20 cellular contexts compared by ENCODE assay signal in the genomic region with DNA sequence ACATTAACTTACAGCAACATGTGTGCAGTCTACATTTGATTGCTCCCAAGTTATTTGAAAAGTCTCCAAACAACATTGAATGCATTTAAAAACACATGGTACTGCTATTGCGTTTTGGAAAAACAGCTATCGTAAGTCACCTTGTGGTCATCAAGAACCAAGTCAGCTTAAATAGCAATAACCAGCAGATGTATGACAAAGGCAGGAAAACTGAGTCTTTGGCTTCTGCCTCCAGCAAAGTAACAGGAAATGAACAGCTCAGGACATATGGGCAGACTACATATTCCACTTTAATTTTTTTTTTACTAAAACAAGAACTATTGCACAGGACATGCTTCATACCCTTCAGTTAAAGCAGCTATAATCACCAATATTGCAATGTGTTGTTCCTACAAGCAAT.
DNase-seq lines count a peak whose midpoint lies in the region; TF ChIP-seq lines count a peak whose summit lies in the region.
"Had no signal": no experiment of that assay in that cellular context is flagged by ENCODE, and none has a peak within 500 bp of the region (broad histone marks: within the 10 kb centered on the region; RNA-seq: fewer than 3 reads in every experiment).

No MANE protein-coding gene starts in this region.

- CTCF ChIA-PET in A673 (lab: Charles Lee), result no interaction called here

- H3K36me3 ChIP-seq in A673 (ENCODE audit: insufficient read depth, low read length, poor library complexity, severe bottlenecking) (no peaks in the 10 kb centered on the region), Loucy (ENCODE audit: insufficient read depth, low read length) (no peaks in the 10 kb centered on the region), Karpas-422 (ENCODE audit: insufficient read depth, low read length) (no peaks in the 10 kb centered on the region), right atrium auricular region (no peaks in the 10 kb centered on the region)
- H3K36me3 ChIP-seq: BLaER1 treated with 17β-estradiol and CSF1 and Interleukin-3, amounts not matched to agents 10 nM and 100 nM; SJSA1 had no signal

- no peaks in the 10 kb centered on the region for H3K4me1 ChIP-seq in A673 (ENCODE audit: insufficient read depth, low read length, poor library complexity, severe bottlenecking)
- no peaks in the 10 kb centered on the region for H3K4me1 ChIP-seq in Loucy (ENCODE audit: insufficient read depth, low read length, poor library complexity, severe bottlenecking)
- no peaks in the 10 kb centered on the region for H3K4me1 ChIP-seq in Karpas-422 (ENCODE audit: low read length)
- peaks cover 0 to 8% of the 10 kb centered on the region in 2 donors for H3K4me1 ChIP-seq in right atrium auricular region
- H3K4me1 ChIP-seq: BLaER1 treated with 17β-estradiol and CSF1 and Interleukin-3, amounts not matched to agents 10 nM and 100 nM; SJSA1 had no signal

- no peak overlapping the region for H3K4me3 ChIP-seq in A673 (ENCODE audit: low read depth, low read length, poor library complexity, severe bottlenecking)
- no peak overlapping the region for H3K4me3 ChIP-seq in Loucy (ENCODE audit: low read length, poor library complexity, severe bottlenecking)
- no peak overlapping the region for H3K4me3 ChIP-seq in foreskin fibroblast (ENCODE audit: low read depth in 1 of 2, low read length in 2 of 2)
- H3K4me3 ChIP-seq in Karpas-422 (ENCODE audit: low read length), result no peak overlapping the region
- H3K4me3 ChIP-seq in right atrium auricular region, result no peak overlapping the region
- H3K4me3 ChIP-seq: BLaER1 treated with 17β-estradiol and CSF1 and Interleukin-3, amounts not matched to agents 10 nM and 100 nM; SJSA1 had no signal

- H2AFZ ChIP-seq in Loucy (ENCODE audit: low read length) (0 out of 2 replicates have a peak overlapping the region, but pooled peaks have one; percentile 30), Karpas-422 (ENCODE audit: low read length) (no peak overlapping the region)

- H4K20me1 ChIP-seq in Loucy (ENCODE audit: insufficient read depth, low read length, poor library complexity, severe bottlenecking) (no peaks in the 10 kb centered on the region), Karpas-422 (ENCODE audit: insufficient read depth, low read depth, low read length) (no peaks in the 10 kb centered on the region)
- H4K20me1 ChIP-seq: BLaER1 treated with 17β-estradiol and CSF1 and Interleukin-3, amounts not matched to agents 10 nM and 100 nM had no signal

- H3F3A ChIP-seq in Loucy (ENCODE audit: low read depth), result no peaks in the 10 kb centered on the region

- H3K27ac ChIP-seq in A673 (ENCODE audit: low read depth, low read length, poor library complexity, severe bottlenecking) (no peak overlapping the region), Karpas-422 (ENCODE audit: low read length) (no peak overlapping the region), right atrium auricular region (no peak overlapping the region)
- H3K27ac ChIP-seq: BLaER1 treated with 17β-estradiol and CSF1 and Interleukin-3, amounts not matched to agents 10 nM and 100 nM; RWPE1; SJSA1 had no signal

- TF ChIP-seq CTCF in A673 (conservative IDR thresholded peaks at IDR 0.05; ENCODE audit: low read depth, low read length) (no peak), Loucy (conservative IDR thresholded peaks at IDR 0.05; ENCODE audit: low read length) (no peak), foreskin fibroblast (IDR thresholded peaks at IDR 0.05; ENCODE audit: low read depth, low read length) (no peak), right atrium auricular region (IDR thresholded peaks at IDR 0.05) (no peak)

- BruUV-seq in A673 (replicated peaks; lab: Mats Ljungman, UMichigan), result no TSS peak

- no peak overlapping the region for H3K4me2 ChIP-seq in Loucy (ENCODE audit: low read depth, low read length, poor library complexity, severe bottlenecking)
- no peak overlapping the region for H3K4me2 ChIP-seq in Karpas-422 (ENCODE audit: low read depth, low read length, poor library complexity, severe bottlenecking)
- H3K4me2 ChIP-seq: BLaER1 treated with 17β-estradiol and CSF1 and Interleukin-3, amounts not matched to agents 10 nM and 100 nM had no signal

- H3K9me3 ChIP-seq in A673 (ENCODE audit: low read depth, low read length, poor library complexity, severe bottlenecking), result no peaks in the 10 kb centered on the region
- no peaks in the 10 kb centered on the region for H3K9me3 ChIP-seq in Loucy (ENCODE audit: insufficient read depth, low read depth, low read length)
- peaks cover 5% of the 10 kb centered on the region for H3K9me3 ChIP-seq in Karpas-422 (ENCODE audit: low read length)
- no peaks in the 10 kb centered on the region for H3K9me3 ChIP-seq in right atrium auricular region
- H3K9me3 ChIP-seq: BLaER1 treated with 17β-estradiol and CSF1 and Interleukin-3, amounts not matched to agents 10 nM and 100 nM; SJSA1 had no signal

- H3K9me2 ChIP-seq in Loucy (replicated peaks; ENCODE audit: low read depth, low read length) (no peaks in the 10 kb centered on the region), Karpas-422 (replicated peaks; ENCODE audit: insufficient read depth, low read length) (no peaks in the 10 kb centered on the region)

- DNase-seq in A673 (ENCODE audit: low spot score) (peak; percentile 2), dermis blood vessel endothelial cell (peak; percentile 89), foreskin fibroblast (peak; percentile 38 to 79), NCI-H2081 treated with DMSO at 0.1 percent for 48 hours (lab: John Stamatoyannopoulos, UW) (no peak), Karpas-422 (no peak), NCI-H2196 (lab: John Stamatoyannopoulos, UW; ENCODE audit: unreplicated experiment) (no peak), right atrium auricular region (ENCODE audit: low spot score) (no peak)
- DNase-seq: DND-41; GDM1; GOT3; HFFc6; NCI-H1417 treated with DMSO at 0.1 percent for 48 hours; NCI-H1930; NCI-H2171; NCI-H446 treated with DMSO at 0.1 percent for 48 hours; NK-92 treated with Interleukin-12 subunit alpha and Interleukin-12 subunit beta, amount 100 ng/mL, for 24 hours had no signal

- POLR2A ChIA-PET in A673 (lab: Charles Lee; ENCODE audit: low non-redundant PET), result no interaction called here

- H3K9ac ChIP-seq in Loucy (ENCODE audit: low read depth, low read length, poor library complexity, severe bottlenecking) (no peak overlapping the region), Karpas-422 (ENCODE audit: low read length) (no peak overlapping the region)
- H3K9ac ChIP-seq: BLaER1 treated with 17β-estradiol and CSF1 and Interleukin-3, amounts not matched to agents 10 nM and 100 nM had no signal

- H3K79me2 ChIP-seq in Loucy (ENCODE audit: insufficient read depth, low read length) (no peaks in the 10 kb centered on the region), Karpas-422 (ENCODE audit: low read length) (no peaks in the 10 kb centered on the region)

- H3K27me3 ChIP-seq in A673 (replicated peaks; ENCODE audit: insufficient read depth, low read depth, low read length, poor library complexity) (no peaks in the 10 kb centered on the region), Loucy (ENCODE audit: insufficient read depth, low read length, poor library complexity, severe bottlenecking) (no peaks in the 10 kb centered on the region), Karpas-422 (ENCODE audit: low read length) (no peaks in the 10 kb centered on the region), right atrium auricular region (no peaks in the 10 kb centered on the region)
- H3K27me3 ChIP-seq: BLaER1 treated with 17β-estradiol and CSF1 and Interleukin-3, amounts not matched to agents 10 nM and 100 nM; SJSA1 had no signal

- intact Hi-C loops in A673 (cut with micrococcal nuclease; ENCODE audit: unreplicated experiment), result loop anchor here (10.0 kb wide), 1 partner anchor 577 kb away; a partner anchor contains a TSS

Comparison
In these comparisons a context has a peak if more than half of its experiments do, and no peak if none do; other contexts are left out.
1. DNase-seq: peak in A673 (single experiment), dermis blood vessel endothelial cell (single experiment) and foreskin fibroblast (2 of 2); none in NCI-H2081 treated with DMSO at 0.1 percent for 48 hours (single experiment), Karpas-422 (single experiment), NCI-H2196 (single experiment) and right atrium auricular region (single experiment).